11 cellular contexts compared by ENCODE assay signal in genomic region chr20:25250508-25250907, GRCh38. TPM values are rescaled to one million over a fixed set of nuclear protein-coding genes. Genes with fewer than 3 reads are reported as not detected.
DNase-seq lines count a peak whose midpoint lies in the region; ATAC-seq and TF ChIP-seq lines count a peak whose summit lies in the region.
"Had no signal": no experiment of that assay in that cellular context is flagged by ENCODE, and none has a peak within 500 bp of the region (broad histone marks: within the 10 kb centered on the region; RNA-seq: fewer than 3 reads in every experiment).

No MANE protein-coding gene starts in this region.

- POLR2A ChIA-PET in PC-3 (lab: Charles Lee; ENCODE audit: unreplicated experiment): interaction anchor here (0.5 to 0.7 kb wide), 2 partner anchors 16 to 254 kb away, joined by 3 to 4 read pairs; no protein-coding TSS in a partner anchor
- POLR2A ChIA-PET in CD4-positive, alpha-beta memory T cell (lab: Charles Lee; ENCODE audit: partially characterized antibody): interaction anchor here (1.3 kb wide), 1 partner anchor 55 kb away, joined by 4 read pairs; the partner anchor contains the start of gene ENTPD6

- no peaks in the 10 kb centered on the region for H3K9me2 ChIP-seq in PC-3 (replicated peaks; ENCODE audit: low read length)

- DNase-seq in DND-41 (no peak), PC-3 (peak; percentile 48), endodermal cell (peak; percentile 17), left lobe of liver (ENCODE audit: low spot score) (no peak)
- DNase-seq in CD4-positive, alpha-beta memory T cell: no peak
- DNase-seq: activated CD4-positive, alpha-beta T cell treated with anti-CD3 and anti-CD28 coated beads, Interleukin-2, amount 10 ng/mL, durations not matched to agents 7 days and 5 days; aorta; psoas muscle had no signal

- no TSS peak for BruUV-seq in PC-3 (replicated peaks; lab: Mats Ljungman, UMichigan)

- peaks cover 5% of the 10 kb centered on the region for H3K27me3 Mint-ChIP-seq in endodermal cell (ENCODE audit: insufficient read depth)
- H3K27me3 Mint-ChIP-seq in CD4-positive, alpha-beta memory T cell: no peaks in the 10 kb centered on the region

- H3K4me3 ChIP-seq in DND-41 (ENCODE audit: low read depth in 1 of 2, low read length in 2 of 2) (peak overlapping the region in 1 of 2 experiments; percentile 42; a peak in 1 of 4 replicates), PC-3 (ENCODE audit: low read length) (peak overlapping the region; percentile 92), endodermal cell (ENCODE audit: low read length) (peak overlapping the region; percentile 15), neuron (ENCODE audit: low read length) (peak overlapping the region; percentile 24)
- no peak overlapping the region for H3K4me3 ChIP-seq in CD4-positive, alpha-beta memory T cell (ENCODE audit: low read length in 2 of 2)
- H3K4me3 ChIP-seq: psoas muscle had no signal

- ATAC-seq in DND-41 (ENCODE audit: insufficient read depth, low read depth) (no peak), PC-3 (no peak), left lobe of liver (no peak), GM18520 (IDR thresholded peaks at IDR 0.05; ENCODE audit: unreplicated experiment) (no peak), GM18505 (IDR thresholded peaks at IDR 0.05; ENCODE audit: unreplicated experiment) (no peak)
- ATAC-seq: psoas muscle had no signal

- CTCF ChIA-PET in PC-3 (lab: Charles Lee): interaction anchor here (0.5 to 1.1 kb wide), 2 partner anchors 27 to 140 kb away, joined by 3 to 6 read pairs; partner anchors contain the start of gene ABHD12
- CTCF ChIA-PET in CD4-positive, alpha-beta memory T cell (lab: Charles Lee; ENCODE audit: partially characterized antibody): no interaction called here

- H3K27ac ChIP-seq in DND-41 (ENCODE audit: low read length) (no peak overlapping the region), PC-3 (ENCODE audit: low read length) (peak overlapping the region; percentile 1), endodermal cell (ENCODE audit: low read depth, low read length) (no peak overlapping the region)
- no peak overlapping the region for H3K27ac ChIP-seq in CD4-positive, alpha-beta memory T cell (ENCODE audit: low read depth, low read length)
- H3K27ac ChIP-seq: psoas muscle had no signal

- no peaks in the 10 kb centered on the region for H3K9me3 Mint-ChIP-seq in endodermal cell
- H3K9me3 Mint-ChIP-seq in CD4-positive, alpha-beta memory T cell: no peaks in the 10 kb centered on the region
- H3K9me3 Mint-ChIP-seq: activated CD4-positive, alpha-beta T cell treated with anti-CD3 and anti-CD28 coated beads, Interleukin-2, amount 10 ng/mL, durations not matched to agents 7 days and 5 days had no signal

- TF ChIP-seq CTCF in DND-41 (IDR thresholded peaks at IDR 0.05; ENCODE audit: borderline replicate concordance, extremely low read depth, low read length, poor library complexity, severe bottlenecking) (no peak), PC-3 (conservative IDR thresholded peaks at IDR 0.05; ENCODE audit: low read depth, low read length) (no peak), endodermal cell (conservative IDR thresholded peaks at IDR 0.05) (no peak)

- H4K20me1 ChIP-seq in DND-41 (ENCODE audit: insufficient read depth, low read length) (peaks cover 40% of the 10 kb centered on the region), PC-3 (ENCODE audit: low read length) (peaks cover 57% of the 10 kb centered on the region)

- H3K4me2 ChIP-seq in DND-41 (ENCODE audit: insufficient read depth, low read length) (peak overlapping the region; percentile 99), PC-3 (ENCODE audit: low read length) (peak overlapping the region; percentile 95)

- H3K4me1 ChIP-seq in DND-41 (ENCODE audit: insufficient read depth, low read length): peaks cover 48% of the 10 kb centered on the region
- peaks cover 58% of the 10 kb centered on the region for H3K4me1 ChIP-seq in PC-3 (ENCODE audit: insufficient read depth, low read length)
- H3K4me1 ChIP-seq in endodermal cell (ENCODE audit: control insufficient read depth, insufficient read depth, low read length): peaks cover 2% of the 10 kb centered on the region
- peaks cover 44% of the 10 kb centered on the region for H3K4me1 ChIP-seq in neuron (ENCODE audit: insufficient read depth, low read length)
- H3K4me1 ChIP-seq in CD4-positive, alpha-beta memory T cell (ENCODE audit: insufficient read depth, low read length): peaks cover 30% of the 10 kb centered on the region

- no peaks in the 10 kb centered on the region for H3K9me3 ChIP-seq in DND-41 (ENCODE audit: insufficient read depth, low read length, severe bottlenecking)
- no peaks in the 10 kb centered on the region for H3K9me3 ChIP-seq in PC-3 (ENCODE audit: low read length)
- H3K9me3 ChIP-seq in endodermal cell (ENCODE audit: control insufficient read depth, low read length): no peaks in the 10 kb centered on the region
- no peaks in the 10 kb centered on the region for H3K9me3 ChIP-seq in neuron (ENCODE audit: low read length)
- H3K9me3 ChIP-seq in CD4-positive, alpha-beta memory T cell (ENCODE audit: control insufficient read depth in 1 of 2, low read length in 2 of 2): no peaks in the 10 kb centered on the region
- H3K9me3 ChIP-seq: psoas muscle had no signal

- H3K36me3 ChIP-seq in DND-41 (ENCODE audit: insufficient read depth, low read length): peaks cover 39% of the 10 kb centered on the region
- H3K36me3 ChIP-seq in PC-3 (ENCODE audit: low read depth, low read length): peaks cover 30% of the 10 kb centered on the region
- H3K36me3 ChIP-seq in endodermal cell (ENCODE audit: control insufficient read depth, insufficient read depth, low read length): peaks cover 19% of the 10 kb centered on the region
- peaks cover 13% of the 10 kb centered on the region for H3K36me3 ChIP-seq in neuron (ENCODE audit: insufficient read depth, low read length)
- H3K36me3 ChIP-seq in CD4-positive, alpha-beta memory T cell (ENCODE audit: insufficient read depth, low read length): no peaks in the 10 kb centered on the region

- intact Hi-C loops in PC-3 (cut with micrococcal nuclease): loop anchor here (1.0 kb wide), 2 partner anchors 27 to 257 kb away; no protein-coding TSS in a partner anchor
- intact Hi-C loops in CD4-positive, alpha-beta memory T cell (cut with micrococcal nuclease): no loop called here

- H3K9ac ChIP-seq in DND-41 (ENCODE audit: low read depth, low read length) (no peak overlapping the region; the same call in 1 of the 2 replicates), PC-3 (ENCODE audit: low read length) (peak overlapping the region; percentile 75), endodermal cell (ENCODE audit: extremely low read depth, low read length, poor library complexity, severe bottlenecking) (no peak overlapping the region)

- H2AFZ ChIP-seq in DND-41 (ENCODE audit: low read depth, low read length) (no peak overlapping the region), PC-3 (ENCODE audit: low read length) (no peak overlapping the region), neuron (ENCODE audit: low read depth, low read length) (no peak overlapping the region)

- H3K27ac Mint-ChIP-seq in endodermal cell: no peak overlapping the region
- no peak overlapping the region for H3K27ac Mint-ChIP-seq in CD4-positive, alpha-beta memory T cell
- H3K27ac Mint-ChIP-seq: activated CD4-positive, alpha-beta T cell treated with anti-CD3 and anti-CD28 coated beads, Interleukin-2, amount 10 ng/mL, durations not matched to agents 7 days and 5 days had no signal

- TF ChIP-seq POLR2A in GM18505 (IDR thresholded peaks at IDR 0.05; ENCODE audit: borderline replicate concordance, extremely low read depth, insufficient read depth, insufficient read length): no peak

- 86 to 87% methylated on average over 3 of the region's 3 CpGs for WGBS in endodermal cell (ENCODE audit: insufficient coverage in 1 of 2, insufficient read length in 1 of 2), 2 experiments

- peaks cover 10% of the 10 kb centered on the region for H3K27me3 ChIP-seq in DND-41 (ENCODE audit: insufficient read depth, low read length, poor library complexity)
- H3K27me3 ChIP-seq in PC-3 (ENCODE audit: low read length): no peaks in the 10 kb centered on the region
- H3K27me3 ChIP-seq in endodermal cell (ENCODE audit: control insufficient read depth, insufficient read depth, low read length, poor library complexity, severe bottlenecking): no peaks in the 10 kb centered on the region
- H3K27me3 ChIP-seq in neuron (ENCODE audit: insufficient read depth, low read length): peaks cover 5% of the 10 kb centered on the region
- no peaks in the 10 kb centered on the region for H3K27me3 ChIP-seq in CD4-positive, alpha-beta memory T cell (ENCODE audit: insufficient read depth, low read length)

- H3K36me3 Mint-ChIP-seq in endodermal cell (ENCODE audit: low read depth): peaks cover 5% of the 10 kb centered on the region
- H3K36me3 Mint-ChIP-seq in CD4-positive, alpha-beta memory T cell: peaks cover 4 to 6% of the 10 kb centered on the region in 2 donors

- H3K79me2 ChIP-seq in DND-41 (ENCODE audit: insufficient read depth, low read length) (peaks cover 71% of the 10 kb centered on the region), PC-3 (ENCODE audit: low read length) (peaks cover 86% of the 10 kb centered on the region)

- no peak overlapping the region for H3K4me3 Mint-ChIP-seq in endodermal cell
- peak overlapping the region in 2 of 8 donors; percentile 18 to 89 for H3K4me3 Mint-ChIP-seq in CD4-positive, alpha-beta memory T cell

- no peaks in the 10 kb centered on the region for H3F3A ChIP-seq in PC-3 (ENCODE audit: low read length, unreplicated experiment)

- H3K4me1 Mint-ChIP-seq in endodermal cell: peaks cover 53% of the 10 kb centered on the region
- peaks cover 29 to 62% (median 42%) of the 10 kb centered on the region in 4 donors for H3K4me1 Mint-ChIP-seq in CD4-positive, alpha-beta memory T cell

RNA-seq across cellular contexts. Expression of gene PYGB, which starts 2.6 kb away (rescaled TPM):
- total RNA-seq in PC-3 (2014; rRNA removed): 216 and 245 TPM in 2 replicates
- total RNA-seq in endodermal cell: 10 to 100 TPM; 59.3 to 66.8 TPM
- 48.4 TPM for polyA plus RNA-seq in endodermal cell (2013, experiment 1 of 2)
- 48.7 TPM for polyA plus RNA-seq in endodermal cell (2013, experiment 2 of 2)
- 10.3 TPM for total RNA-seq in left lobe of liver
- 10 to 100 TPM; 34.0 to 35.6 TPM for total RNA-seq in CD4-positive, alpha-beta memory T cell
- 10 to 100 TPM; 28.3 to 34.3 TPM for polyA plus RNA-seq in CD4-positive, alpha-beta memory T cell

RNA-seq across cellular contexts. Expression of gene ENTPD6, which starts 55.0 kb away (rescaled TPM):
- 122 and 150 TPM in 2 replicates for total RNA-seq in PC-3 (2014; rRNA removed)
- total RNA-seq in endodermal cell: 10 to 100 TPM; 77.1 to 93.6 TPM
- polyA plus RNA-seq in endodermal cell (2013, experiment 1 of 2): 49.8 TPM
- 44.7 TPM for polyA plus RNA-seq in endodermal cell (2013, experiment 2 of 2)
- 33.4 TPM for total RNA-seq in left lobe of liver
- 10 to 100 TPM; 90.2 to 94.3 TPM for total RNA-seq in CD4-positive, alpha-beta memory T cell
- polyA plus RNA-seq in CD4-positive, alpha-beta memory T cell: 10 to 100 TPM; 42.1 to 45.8 TPM

Comparison
In these comparisons a context has a peak if more than half of its experiments do, and no peak if none do; other contexts are left out.
1. DNase-seq: peak in PC-3 (single experiment) and endodermal cell (single experiment); none in DND-41 (single experiment), left lobe of liver (single experiment) and CD4-positive, alpha-beta memory T cell (0 of 5).
2. H3K4me3 ChIP-seq: peak in PC-3 (single experiment), endodermal cell (single experiment) and neuron (single experiment); none in CD4-positive, alpha-beta memory T cell (0 of 2).